ENCODE assay signal across 36 cellular contexts in the genomic region with DNA sequence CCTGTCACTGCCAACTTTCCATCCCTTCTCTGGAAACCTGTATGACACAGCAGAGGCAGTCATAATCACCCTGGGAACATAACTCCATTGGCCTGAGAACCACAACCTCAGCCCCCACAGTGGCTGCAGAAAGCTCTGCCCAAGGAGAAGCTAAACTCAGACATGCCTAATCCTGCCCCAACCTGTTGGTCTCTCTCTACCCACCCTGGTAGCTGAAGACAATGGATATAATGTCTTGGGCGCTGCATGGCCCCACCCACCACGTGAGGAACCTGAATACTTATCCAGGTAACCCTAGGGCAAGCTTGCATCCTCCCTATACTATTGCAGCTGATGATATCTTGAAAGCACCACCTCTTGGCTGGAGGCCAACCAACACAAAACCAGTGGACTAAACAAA.
"Had no signal": no experiment of that assay in that cellular context is flagged by ENCODE, and none has a peak within 500 bp of the region (broad histone marks: within the 10 kb centered on the region; RNA-seq: fewer than 3 reads in every experiment).

No MANE protein-coding gene starts in this region.

- H3K27me3 ChIP-seq: adrenal gland, cardiac muscle cell had no signal

- H3K4me3 Mint-ChIP-seq: activated CD4-positive, alpha-beta memory T cell treated with anti-CD3 and anti-CD28 coated beads, Interleukin-2, amount 10 ng/mL, durations not matched to agents 7 days and 5 days; activated CD4-positive, alpha-beta T cell treated with anti-CD3 and anti-CD28 coated beads for 36 hours; activated CD4-positive, alpha-beta T cell treated with anti-CD3 and anti-CD28 coated beads, Interleukin-2, amount 10 ng/mL, durations not matched to agents 7 days and 5 days; activated CD8-positive, alpha-beta memory T cell treated with anti-CD3 and anti-CD28 coated beads, Interleukin-2, amount 10 ng/mL, durations not matched to agents 7 days and 5 days; activated CD8-positive, alpha-beta T cell treated with anti-CD3 and anti-CD28 coated beads, Interleukin-2, amount 10 ng/mL, durations not matched to agents 7 days and 5 days; activated naive CD8-positive, alpha-beta T cell treated with anti-CD3 and anti-CD28 coated beads for 36 hours; activated T-cell treated with anti-CD3 and anti-CD28 coated beads, Interleukin-2, amount 50 U/mL, for 24 hours; brain; central memory CD8-positive, alpha-beta T cell; T-helper 1 cell treated with Interleukin-12 subunit alpha and Interleukin-12 subunit beta and Interleukin-4 antibody, amounts not matched to agents 30 μg/mL and 1 μg/mL, for 36 hours; T-helper 2 cell treated with Interferon-gamma antibody and Interleukin-4, amounts not matched to agents 5 μg/mL and 100 μg/mL, for 36 hours; WTC11 had no signal

- H3K4me1 ChIP-seq: adrenal gland had no signal

- H3K36me3 Mint-ChIP-seq: activated CD8-positive, alpha-beta memory T cell treated with anti-CD3 and anti-CD28 coated beads, Interleukin-2, amount 10 ng/mL, durations not matched to agents 7 days and 5 days; activated naive CD4-positive, alpha-beta T cell treated with anti-CD3 and anti-CD28 coated beads, Interleukin-2, amount 50 U/mL, for 72 hours; activated naive CD8-positive, alpha-beta T cell treated with anti-CD3 and anti-CD28 coated beads for 36 hours; brain had no signal

- H3K4me3 ChIP-seq: adrenal gland, cardiac muscle cell had no signal

- ATAC-seq: activated CD4-positive, alpha-beta T cell treated with anti-CD3 and anti-CD28 coated beads for 36 hours; activated CD4-positive, CD25-positive, alpha-beta regulatory T cell treated with anti-CD3 and anti-CD28 coated beads, Interleukin-2, amount 50 U/mL, for 24 hours; activated CD8-positive, alpha-beta memory T cell treated with anti-CD3 and anti-CD28 coated beads, Interleukin-2, amount 10 ng/mL, durations not matched to agents 7 days and 5 days; activated CD8-positive, alpha-beta T cell treated with anti-CD3 and anti-CD28 coated beads, Interleukin-2, amount 10 ng/mL, durations not matched to agents 7 days and 5 days; activated naive CD4-positive, alpha-beta T cell treated with anti-CD3 and anti-CD28 coated beads, Interleukin-2, amount 50 U/mL, for 72 hours; WTC11 had no signal

- H3K9me3 Mint-ChIP-seq: activated CD4-positive, alpha-beta memory T cell treated with anti-CD3 and anti-CD28 coated beads, Interleukin-2, amount 10 ng/mL, durations not matched to agents 7 days and 5 days; activated CD4-positive, alpha-beta T cell treated with anti-CD3 and anti-CD28 coated beads, Interleukin-2, amount 10 ng/mL, durations not matched to agents 7 days and 5 days; activated naive CD4-positive, alpha-beta T cell treated with anti-CD3 and anti-CD28 coated beads, Interleukin-2, amount 50 U/mL, for 72 hours; activated naive CD8-positive, alpha-beta T cell treated with anti-CD3 and anti-CD28 coated beads for 36 hours; activated T-cell treated with anti-CD3 and anti-CD28 coated beads, Interleukin-2, amount 50 U/mL, for 24 hours; activated T-helper 2 cell treated with anti-CD3 and anti-CD28 coated beads, Interferon-gamma antibody, Interleukin-2, Interleukin-4, amounts not matched to agents 10 μg/mL and 5 μg/mL and 100 μg/mL, durations not matched to agents 14 hours and 24 hours and 36 hours; central memory CD8-positive, alpha-beta T cell; T-helper 1 cell treated with Interleukin-12 subunit alpha and Interleukin-12 subunit beta and Interleukin-4 antibody, amounts not matched to agents 30 μg/mL and 1 μg/mL, for 36 hours; T-helper 2 cell treated with Interferon-gamma antibody and Interleukin-4, amounts not matched to agents 5 μg/mL and 100 μg/mL, for 36 hours had no signal

- H3K4me1 Mint-ChIP-seq: activated CD4-positive, alpha-beta memory T cell treated with anti-CD3 and anti-CD28 coated beads, Interleukin-2, amount 10 ng/mL, durations not matched to agents 7 days and 5 days; activated CD4-positive, alpha-beta T cell treated with anti-CD3 and anti-CD28 coated beads for 36 hours; activated CD4-positive, alpha-beta T cell treated with anti-CD3 and anti-CD28 coated beads, Interleukin-2, amount 10 ng/mL, durations not matched to agents 7 days and 5 days; activated CD8-positive, alpha-beta memory T cell treated with anti-CD3 and anti-CD28 coated beads, Interleukin-2, amount 10 ng/mL, durations not matched to agents 7 days and 5 days; activated naive CD8-positive, alpha-beta T cell treated with anti-CD3 and anti-CD28 coated beads for 36 hours; brain; central memory CD8-positive, alpha-beta T cell had no signal

- H3K27ac ChIP-seq: adrenal gland, cardiac muscle cell, WERI-Rb-1 had no signal

- H3K36me3 ChIP-seq: adrenal gland, cardiac muscle cell, WERI-Rb-1 had no signal

- H3K27ac Mint-ChIP-seq: activated CD4-positive, alpha-beta memory T cell treated with anti-CD3 and anti-CD28 coated beads, Interleukin-2, amount 10 ng/mL, durations not matched to agents 7 days and 5 days; activated CD4-positive, alpha-beta T cell treated with anti-CD3 and anti-CD28 coated beads for 36 hours; activated CD4-positive, alpha-beta T cell treated with anti-CD3 and anti-CD28 coated beads, Interleukin-2, amount 10 ng/mL, durations not matched to agents 7 days and 5 days; activated CD8-positive, alpha-beta memory T cell treated with anti-CD3 and anti-CD28 coated beads, Interleukin-2, amount 10 ng/mL, durations not matched to agents 7 days and 5 days; activated CD8-positive, alpha-beta T cell treated with anti-CD3 and anti-CD28 coated beads, Interleukin-2, amount 10 ng/mL, durations not matched to agents 7 days and 5 days; activated naive CD4-positive, alpha-beta T cell treated with anti-CD3 and anti-CD28 coated beads, Interleukin-2, amount 50 U/mL, for 72 hours; activated naive CD8-positive, alpha-beta T cell treated with anti-CD3 and anti-CD28 coated beads for 36 hours; activated T-cell treated with anti-CD3 and anti-CD28 coated beads, Interleukin-2, amount 50 U/mL, for 24 hours; activated T-helper 2 cell treated with anti-CD3 and anti-CD28 coated beads, Interferon-gamma antibody, Interleukin-2, Interleukin-4, amounts not matched to agents 10 μg/mL and 5 μg/mL and 100 μg/mL, durations not matched to agents 14 hours and 24 hours and 36 hours; brain; T-helper 1 cell treated with Interleukin-12 subunit alpha and Interleukin-12 subunit beta and Interleukin-4 antibody, amounts not matched to agents 30 μg/mL and 1 μg/mL, for 36 hours; T-helper 2 cell treated with Interferon-gamma antibody and Interleukin-4, amounts not matched to agents 5 μg/mL and 100 μg/mL, for 36 hours; WTC11 had no signal

- H3K27me3 Mint-ChIP-seq: activated CD4-positive, alpha-beta memory T cell treated with anti-CD3 and anti-CD28 coated beads, Interleukin-2, amount 10 ng/mL, durations not matched to agents 7 days and 5 days; activated CD4-positive, alpha-beta T cell treated with anti-CD3 and anti-CD28 coated beads for 36 hours; activated CD4-positive, alpha-beta T cell treated with anti-CD3 and anti-CD28 coated beads, Interleukin-2, amount 10 ng/mL, durations not matched to agents 7 days and 5 days; activated CD8-positive, alpha-beta memory T cell treated with anti-CD3 and anti-CD28 coated beads, Interleukin-2, amount 10 ng/mL, durations not matched to agents 7 days and 5 days; activated naive CD8-positive, alpha-beta T cell treated with anti-CD3 and anti-CD28 coated beads for 36 hours; brain; central memory CD8-positive, alpha-beta T cell had no signal

- H3K9me3 ChIP-seq: adrenal gland had no signal

- DNase-seq: activated CD4-positive, alpha-beta memory T cell treated with anti-CD3 and anti-CD28 coated beads, Interleukin-2, amount 10 ng/mL, durations not matched to agents 7 days and 5 days; activated CD4-positive, alpha-beta T cell treated with anti-CD3 and anti-CD28 coated beads for 1 hour; activated CD4-positive, alpha-beta T cell treated with anti-CD3 and anti-CD28 coated beads for 36 hours; activated CD4-positive, alpha-beta T cell treated with anti-CD3 and anti-CD28 coated beads for 48 hours; activated CD4-positive, alpha-beta T cell treated with anti-CD3 and anti-CD28 coated beads, Interleukin-2, amount 10 ng/mL, durations not matched to agents 7 days and 5 days; activated CD4-positive, alpha-beta T cell treated with anti-CD3 and anti-CD28 coated beads, Interleukin-2, amount 50 U/mL, for 48 hours; activated CD4-positive, CD25-positive, alpha-beta regulatory T cell; activated CD8-positive, alpha-beta memory T cell treated with anti-CD3 and anti-CD28 coated beads for 24 hours; activated CD8-positive, alpha-beta memory T cell treated with anti-CD3 and anti-CD28 coated beads, Interleukin-2, amount 10 ng/mL, durations not matched to agents 7 days and 5 days; activated CD8-positive, alpha-beta memory T cell treated with anti-CD3 and anti-CD28 coated beads, Interleukin-2, amount 50 U/mL, for 48 hours; activated CD8-positive, alpha-beta T cell treated with anti-CD3 and anti-CD28 coated beads, Interleukin-2, amount 10 ng/mL, durations not matched to agents 7 days and 5 days; activated effector memory CD4-positive, alpha-beta T cell treated with Interleukin-2 at 50 U/mL for 16 hours; activated gamma-delta T cell; activated naive CD4-positive, alpha-beta T cell treated with anti-CD3 and anti-CD28 coated beads, Interleukin-2, amount 50 U/mL, for 16 hours; activated naive CD4-positive, alpha-beta T cell treated with Interleukin-2 at 50 U/mL for 16 hours; activated naive CD8-positive, alpha-beta T cell treated with anti-CD3 and anti-CD28 coated beads for 36 hours; activated T-cell treated with anti-CD3 and anti-CD28 coated beads, Interleukin-2, amount 50 U/mL, for 24 hours; activated T-cell treated with anti-CD3 and anti-CD28 coated beads, Interleukin-2, amount 50 U/mL, for 48 hours; adrenal gland; amniotic stem cell; aorta; caudate nucleus; cerebellar nuclear complex; T-helper 1 cell; T-helper 2 cell; T-helper 9 cell; WERI-Rb-1 had no signal
